ENCODE assay signal across 9 cellular contexts in the genomic region with DNA sequence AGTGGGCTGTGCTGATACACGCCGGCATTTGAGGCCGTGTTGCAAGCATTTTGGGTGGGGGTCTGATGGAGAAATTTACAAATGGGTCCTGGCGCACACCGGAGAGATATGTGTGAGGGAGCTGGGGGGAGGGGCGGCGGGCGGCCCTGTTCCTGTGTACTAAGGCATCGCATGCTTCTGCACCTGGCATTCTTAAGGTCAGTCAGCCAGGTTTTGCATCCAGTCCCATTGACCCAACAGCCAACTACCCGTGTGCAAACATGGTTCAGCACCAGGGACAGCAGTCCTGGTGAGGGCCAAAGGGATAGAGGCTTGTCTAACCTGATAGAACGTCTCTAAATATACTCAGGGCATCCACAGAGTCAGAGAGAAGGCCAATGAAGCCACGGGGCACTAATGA.
DNase-seq lines count a peak whose midpoint lies in the region; ATAC-seq and TF ChIP-seq lines count a peak whose summit lies in the region.
"Had no signal": no experiment of that assay in that cellular context is flagged by ENCODE, and none has a peak within 500 bp of the region (broad histone marks: within the 10 kb centered on the region; RNA-seq: fewer than 3 reads in every experiment).

No MANE protein-coding gene starts in this region.

- H3K27ac ChIP-seq in HEK293 (ENCODE audit: extremely low read depth, low read depth, low read length), result no peak overlapping the region
- H3K27ac ChIP-seq in SK-N-MC, result no peak overlapping the region
- H3K27ac ChIP-seq: gastrocnemius medialis had no signal

- H3K9me3 ChIP-seq in HEK293 (ENCODE audit: control insufficient read depth, insufficient read depth, low read depth, low read length) (no peaks in the 10 kb centered on the region), SK-N-MC (ENCODE audit: low read depth, low read length) (no peaks in the 10 kb centered on the region)
- H3K9me3 ChIP-seq: gastrocnemius medialis had no signal

- H3K4me3 ChIP-seq in HEK293 (ENCODE audit: low read depth, low read length) (no peak overlapping the region), SK-N-MC (no peak overlapping the region)
- H3K4me3 ChIP-seq: gastrocnemius medialis had no signal

- TF ChIP-seq CTCF in HEK293 (tag by site-specific recombination; IDR thresholded peaks at IDR 0.05), result no peak

- CTCF ChIA-PET in HEK293 (lab: Yijun Ruan, JAX), result no interaction called here

- H3K4me1 ChIP-seq in HEK293 (ENCODE audit: control insufficient read depth, insufficient read depth, low read length), result no peaks in the 10 kb centered on the region
- H3K4me1 ChIP-seq: gastrocnemius medialis had no signal

- no peak for ATAC-seq in HG02763 (IDR thresholded peaks at IDR 0.05; ENCODE audit: unreplicated experiment)
- ATAC-seq: gastrocnemius medialis had no signal

- DNase-seq in COLO829 (ENCODE audit: low spot score) (peak; percentile 1), SK-N-MC (ENCODE audit: low read depth, low spot score) (peak; percentile 5), iPS-NIHi7 (ENCODE audit: extremely low spot score) (peak; percentile 76), DMS79 (lab: John Stamatoyannopoulos, UW) (no peak), NCI-H2196 (lab: John Stamatoyannopoulos, UW; ENCODE audit: unreplicated experiment) (no peak), activated gamma-delta T cell treated with Interleukin-2 at 50 U/mL for 16 hours (no peak)

- POLR2A ChIA-PET in HEK293 (lab: Yijun Ruan, JAX), result no interaction called here

- H3K36me3 ChIP-seq in HEK293 (ENCODE audit: control insufficient read depth in 2 of 2, insufficient read depth in 1 of 2, low read length in 2 of 2) (no peaks in the 10 kb centered on the region), SK-N-MC (ENCODE audit: insufficient read depth, low read length) (no peaks in the 10 kb centered on the region)
- H3K36me3 ChIP-seq: gastrocnemius medialis had no signal

- no peak overlapping the region for H3K9ac ChIP-seq in SK-N-MC (ENCODE audit: insufficient read length)

TF ChIP-seq in HEK293, 187 proteins besides CTCF, POLR2A, EP300 and RAD21:
- TF ChIP-seq, protein P1, sequence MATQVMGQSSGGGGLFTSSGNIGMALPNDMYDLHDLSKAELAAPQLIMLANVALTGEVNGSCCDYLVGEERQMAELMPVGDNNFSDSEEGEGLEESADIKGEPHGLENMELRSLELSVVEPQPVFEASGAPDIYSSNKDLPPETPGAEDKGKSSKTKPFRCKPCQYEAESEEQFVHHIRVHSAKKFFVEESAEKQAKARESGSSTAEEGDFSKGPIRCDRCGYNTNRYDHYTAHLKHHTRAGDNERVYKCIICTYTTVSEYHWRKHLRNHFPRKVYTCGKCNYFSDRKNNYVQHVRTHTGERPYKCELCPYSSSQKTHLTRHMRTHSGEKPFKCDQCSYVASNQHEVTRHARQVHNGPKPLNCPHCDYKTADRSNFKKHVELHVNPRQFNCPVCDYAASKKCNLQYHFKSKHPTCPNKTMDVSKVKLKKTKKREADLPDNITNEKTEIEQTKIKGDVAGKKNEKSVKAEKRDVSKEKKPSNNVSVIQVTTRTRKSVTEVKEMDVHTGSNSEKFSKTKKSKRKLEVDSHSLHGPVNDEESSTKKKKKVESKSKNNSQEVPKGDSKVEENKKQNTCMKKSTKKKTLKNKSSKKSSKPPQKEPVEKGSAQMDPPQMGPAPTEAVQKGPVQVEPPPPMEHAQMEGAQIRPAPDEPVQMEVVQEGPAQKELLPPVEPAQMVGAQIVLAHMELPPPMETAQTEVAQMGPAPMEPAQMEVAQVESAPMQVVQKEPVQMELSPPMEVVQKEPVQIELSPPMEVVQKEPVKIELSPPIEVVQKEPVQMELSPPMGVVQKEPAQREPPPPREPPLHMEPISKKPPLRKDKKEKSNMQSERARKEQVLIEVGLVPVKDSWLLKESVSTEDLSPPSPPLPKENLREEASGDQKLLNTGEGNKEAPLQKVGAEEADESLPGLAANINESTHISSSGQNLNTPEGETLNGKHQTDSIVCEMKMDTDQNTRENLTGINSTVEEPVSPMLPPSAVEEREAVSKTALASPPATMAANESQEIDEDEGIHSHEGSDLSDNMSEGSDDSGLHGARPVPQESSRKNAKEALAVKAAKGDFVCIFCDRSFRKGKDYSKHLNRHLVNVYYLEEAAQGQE (tag by site-specific recombination; IDR thresholded peaks at IDR 0.05), result peak; percentile 94
- no peak for TF ChIP-seq ZNF664 (tag by site-specific recombination; IDR thresholded peaks at IDR 0.05)
TF ChIP-seq in HEK293: peak in this region for 1.

Comparison
In these comparisons a context has a peak if more than half of its experiments do, and no peak if none do; other contexts are left out.
1. DNase-seq: peak in COLO829 (single experiment), SK-N-MC (single experiment) and iPS-NIHi7 (single experiment); none in DMS79 (single experiment), NCI-H2196 (single experiment) and activated gamma-delta T cell treated with Interleukin-2 at 50 U/mL for 16 hours (single experiment).